ENCODE assay signal across 1 cellular context in the genomic region with DNA sequence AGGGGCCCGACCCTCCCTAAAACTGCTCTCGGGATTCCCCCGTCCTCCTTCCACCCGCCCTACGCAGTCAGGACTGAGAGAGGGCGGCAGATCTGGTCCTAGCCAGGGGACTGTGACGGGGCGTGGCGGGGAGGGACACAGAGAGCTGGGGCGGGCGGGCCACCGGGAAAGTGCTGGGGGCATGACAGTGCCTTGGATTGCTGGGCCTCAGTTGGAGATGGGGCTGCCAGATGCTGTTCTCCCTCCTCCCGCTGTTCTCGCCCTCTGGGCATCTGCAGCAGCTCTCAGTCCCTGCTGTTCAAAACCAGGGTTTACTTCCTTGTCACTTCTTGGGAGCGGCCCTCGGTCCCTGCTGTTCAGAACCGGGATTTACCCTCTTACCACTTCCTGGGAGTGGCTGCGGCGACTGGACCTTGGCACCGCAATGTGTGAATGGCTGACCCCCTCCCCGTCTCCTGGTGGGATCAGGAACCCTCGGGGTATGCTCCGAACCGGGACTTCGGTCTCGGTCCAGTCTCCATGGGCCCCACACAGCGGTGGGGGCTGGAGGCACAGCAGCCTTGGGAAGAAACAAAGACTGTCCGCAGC.
TF ChIP-seq lines count a peak whose summit lies in the region.

No MANE protein-coding gene starts in this region.

TF ChIP-seq in GM12878, 131 proteins besides CTCF, POLR2A, EP300 and RAD21:
- no peak for TF ChIP-seq SPI1 (IDR thresholded peaks at IDR 0.05; ENCODE audit: borderline replicate concordance, insufficient read depth, low read depth, low read length)
- 0 out of 2 replicates have a peak, but pooled peaks have one; percentile 30 for TF ChIP-seq IKZF1 (conservative IDR thresholded peaks at IDR 0.05)
- TF ChIP-seq IRF3 (IDR thresholded peaks at IDR 0.05) = no peak
- TF ChIP-seq ZNF274 (IDR thresholded peaks at IDR 0.05; ENCODE audit: insufficient read depth, insufficient read length) = no peak
- TF ChIP-seq NFXL1 (IDR thresholded peaks at IDR 0.05; ENCODE audit: borderline replicate concordance) = no peak
- no peak for TF ChIP-seq TAF1 (IDR thresholded peaks at IDR 0.05; ENCODE audit: borderline replicate concordance, low read depth, low read length)
- TF ChIP-seq TARDBP (IDR thresholded peaks at IDR 0.05; ENCODE audit: borderline replicate concordance) = no peak
- TF ChIP-seq PML (IDR thresholded peaks at IDR 0.05; ENCODE audit: low read length) = no peak
- TF ChIP-seq, protein P1, sequence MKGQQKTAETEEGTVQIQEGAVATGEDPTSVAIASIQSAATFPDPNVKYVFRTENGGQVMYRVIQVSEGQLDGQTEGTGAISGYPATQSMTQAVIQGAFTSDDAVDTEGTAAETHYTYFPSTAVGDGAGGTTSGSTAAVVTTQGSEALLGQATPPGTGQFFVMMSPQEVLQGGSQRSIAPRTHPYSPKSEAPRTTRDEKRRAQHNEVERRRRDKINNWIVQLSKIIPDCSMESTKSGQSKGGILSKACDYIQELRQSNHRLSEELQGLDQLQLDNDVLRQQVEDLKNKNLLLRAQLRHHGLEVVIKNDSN (IDR thresholded peaks at IDR 0.05; ENCODE audit: borderline replicate concordance, extremely low read length, insufficient read depth, low read depth, low read length) = no peak
- TF ChIP-seq JUND (IDR thresholded peaks at IDR 0.05; ENCODE audit: low read depth, low read length) = no peak
- TF ChIP-seq ZNF217 (IDR thresholded peaks at IDR 0.05) = no peak
- TF ChIP-seq EED (IDR thresholded peaks at IDR 0.05; ENCODE audit: low read depth) = no peak
- TF ChIP-seq KDM1A (IDR thresholded peaks at IDR 0.05; ENCODE audit: borderline replicate concordance) = no peak
- no peak for TF ChIP-seq MEF2A (IDR thresholded peaks at IDR 0.05; ENCODE audit: insufficient read depth, low read depth, low read length)
- TF ChIP-seq HDAC6 (IDR thresholded peaks at IDR 0.05; ENCODE audit: unreplicated experiment) = no peak
- peak; percentile 86 for TF ChIP-seq SUZ12 (IDR thresholded peaks at IDR 0.05; ENCODE audit: unreplicated experiment)
